18 cellular contexts compared by ENCODE assay signal in the genomic region with DNA sequence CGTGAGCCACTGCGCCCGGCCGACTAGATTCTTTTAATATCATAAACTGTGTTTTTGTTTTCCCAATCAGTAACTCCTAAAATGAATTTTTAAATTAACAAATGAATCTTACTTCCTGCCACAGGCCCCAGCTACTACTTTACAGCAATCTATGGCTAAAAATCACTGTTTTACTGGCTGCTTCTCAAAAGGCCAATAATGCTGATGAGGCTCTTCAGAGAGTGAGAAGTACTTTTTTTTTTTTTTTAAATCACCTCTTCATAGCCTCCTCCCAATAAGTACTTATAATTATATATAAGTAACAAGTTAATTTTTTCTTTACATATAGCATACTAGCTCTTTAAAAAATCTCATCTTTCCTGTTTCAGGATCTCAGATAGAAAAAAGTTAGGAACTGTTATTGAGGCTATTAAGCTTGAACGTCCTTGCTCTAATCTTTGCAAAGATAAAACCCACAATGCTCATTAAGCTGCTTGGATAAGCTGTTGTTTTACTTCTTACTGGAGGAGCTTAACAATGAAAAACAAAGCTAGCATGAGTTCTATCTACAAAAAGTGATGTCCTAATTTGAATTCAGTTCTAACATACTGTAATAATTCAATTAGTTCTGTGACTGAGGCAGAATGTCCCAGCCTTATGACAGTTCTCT.
"Had no signal": no experiment of that assay in that cellular context is flagged by ENCODE, and none has a peak within 500 bp of the region (broad histone marks: within the 10 kb centered on the region; RNA-seq: fewer than 3 reads in every experiment).

No MANE protein-coding gene starts in this region.

- H3K9me3 Mint-ChIP-seq: activated CD4-positive, alpha-beta T cell treated with anti-CD3 and anti-CD28 coated beads, Interleukin-2, amount 10 ng/mL, durations not matched to agents 24 days and 14 days; activated naive CD8-positive, alpha-beta T cell treated with anti-CD3 and anti-CD28 coated beads, Interleukin-2, amount 50 U/mL, for 24 hours; activated T-helper 1 cell treated with anti-CD3 and anti-CD28 coated beads, Interleukin-12 subunit alpha, Interleukin-12 subunit beta, Interleukin-2, Interleukin-4 antibody, amounts not matched to agents 30 ng/mL and 10 ng/mL and 1 ng/mL, durations not matched to agents 14 hours and 24 hours and 36 hours; neural progenitor cell had no signal

- H3K36me3 Mint-ChIP-seq: neural progenitor cell had no signal

- H3K27ac Mint-ChIP-seq: activated CD4-positive, alpha-beta T cell treated with anti-CD3 and anti-CD28 coated beads, Interleukin-2, amount 10 ng/mL, durations not matched to agents 24 days and 14 days; activated naive CD8-positive, alpha-beta T cell treated with anti-CD3 and anti-CD28 coated beads, Interleukin-2, amount 50 U/mL, for 24 hours; activated T-helper 1 cell treated with anti-CD3 and anti-CD28 coated beads, Interleukin-12 subunit alpha, Interleukin-12 subunit beta, Interleukin-2, Interleukin-4 antibody, amounts not matched to agents 30 ng/mL and 10 ng/mL and 1 ng/mL, durations not matched to agents 14 hours and 24 hours and 36 hours; neural progenitor cell had no signal

- DNase-seq: activated CD4-positive, alpha-beta T cell treated with anti-CD3 and anti-CD28 coated beads, Interleukin-2, amount 10 ng/mL, durations not matched to agents 24 days and 14 days; activated CD4-positive, CD25-positive, alpha-beta regulatory T cell; activated CD8-positive, alpha-beta memory T cell treated with anti-CD3 and anti-CD28 coated beads for 24 hours; activated naive CD4-positive, alpha-beta T cell treated with Interleukin-2 at 50 U/mL for 16 hours; activated naive CD8-positive, alpha-beta T cell treated with anti-CD3 and anti-CD28 coated beads, Interleukin-2, amount 50 U/mL, for 24 hours; dermis blood vessel endothelial cell; erythroblast; gastrocnemius medialis; midbrain; sigmoid colon; stimulated activated CD4-positive, alpha-beta T cell treated with anti-CD3 and anti-CD28 coated beads, Interleukin-12 subunit alpha, Interleukin-12 subunit beta, amount 100 ng/mL, for 4 hours; stimulated activated CD4-positive, alpha-beta T cell treated with anti-CD3 and anti-CD28 coated beads, Interleukin-2, amount 100 ng/mL, for 24 hours had no signal

- H3K4me2 ChIP-seq: neural progenitor cell had no signal

- H3K9me3 ChIP-seq: ascending aorta, breast epithelium, gastrocnemius medialis, sigmoid colon, thyroid gland had no signal

- H3K36me3 ChIP-seq: ascending aorta, breast epithelium, gastrocnemius medialis, neural progenitor cell, sigmoid colon, thyroid gland had no signal

- H3K27me3 ChIP-seq: ascending aorta, breast epithelium, gastrocnemius medialis, neural progenitor cell, sigmoid colon, thyroid gland had no signal

- H3K27me3 Mint-ChIP-seq: activated CD4-positive, alpha-beta T cell treated with anti-CD3 and anti-CD28 coated beads, Interleukin-2, amount 10 ng/mL, durations not matched to agents 24 days and 14 days; activated naive CD8-positive, alpha-beta T cell treated with anti-CD3 and anti-CD28 coated beads, Interleukin-2, amount 50 U/mL, for 24 hours had no signal

- H3K4me1 ChIP-seq: ascending aorta, breast epithelium, gastrocnemius medialis, sigmoid colon, thyroid gland had no signal

- H3K27ac ChIP-seq: ascending aorta, gastrocnemius medialis, neural progenitor cell, sigmoid colon, thyroid gland had no signal

- ATAC-seq: activated naive CD8-positive, alpha-beta T cell treated with anti-CD3 and anti-CD28 coated beads, Interleukin-2, amount 50 U/mL, for 24 hours; gastrocnemius medialis had no signal

- H3K4me1 Mint-ChIP-seq: activated CD4-positive, alpha-beta T cell treated with anti-CD3 and anti-CD28 coated beads, Interleukin-2, amount 10 ng/mL, durations not matched to agents 24 days and 14 days; activated naive CD8-positive, alpha-beta T cell treated with anti-CD3 and anti-CD28 coated beads, Interleukin-2, amount 50 U/mL, for 24 hours; neural progenitor cell had no signal

- H3K4me3 ChIP-seq: ascending aorta, breast epithelium, gastrocnemius medialis, lung, neural progenitor cell, sigmoid colon, thyroid gland had no signal

- H3K4me3 Mint-ChIP-seq: activated CD4-positive, alpha-beta T cell treated with anti-CD3 and anti-CD28 coated beads, Interleukin-2, amount 10 ng/mL, durations not matched to agents 24 days and 14 days; activated naive CD8-positive, alpha-beta T cell treated with anti-CD3 and anti-CD28 coated beads, Interleukin-2, amount 50 U/mL, for 24 hours; activated T-helper 1 cell treated with anti-CD3 and anti-CD28 coated beads, Interleukin-12 subunit alpha, Interleukin-12 subunit beta, Interleukin-2, Interleukin-4 antibody, amounts not matched to agents 30 ng/mL and 10 ng/mL and 1 ng/mL, durations not matched to agents 14 hours and 24 hours and 36 hours; neural progenitor cell had no signal
